Comparison of ENCODE assay signal across 13 cellular contexts in genomic region chr3:42228796-42229195, GRCh38. TPM values are rescaled to one million over a fixed set of nuclear protein-coding genes. Genes with fewer than 3 reads are reported as not detected.
DNase-seq lines count a peak whose midpoint lies in the region; ATAC-seq and TF ChIP-seq lines count a peak whose summit lies in the region.
"Had no signal": no experiment of that assay in that cellular context is flagged by ENCODE, and none has a peak within 500 bp of the region (broad histone marks: within the 10 kb centered on the region; RNA-seq: fewer than 3 reads in every experiment).

No MANE protein-coding gene starts in this region.

- no peak overlapping the region for H2AK5ac ChIP-seq in neuronal stem cell (ENCODE audit: low read depth, low read length)

- H2BK15ac ChIP-seq in neuronal stem cell (ENCODE audit: low read length) = no peak overlapping the region

- H3K4ac ChIP-seq in neuronal stem cell (ENCODE audit: low read length) = no peak overlapping the region

- no peaks in the 10 kb centered on the region for H3K9me3 ChIP-seq in neuronal stem cell (replicated peaks in 1 of 2; ENCODE audit: control insufficient read depth in 2 of 2, insufficient read depth in 1 of 2, low read depth in 1 of 2, low read length in 2 of 2)
- H3K9me3 ChIP-seq: BE2C, sigmoid colon had no signal

- no peak overlapping the region for H3K9ac ChIP-seq in neuronal stem cell (ENCODE audit: low read depth, low read length, poor library complexity)

- no CpG with 5 or more reads among the region's 5 CpGs for WGBS in neuronal stem cell (ENCODE audit: extremely low coverage in 2 of 2, insufficient read length in 2 of 2, insufficient replicate concordance in 1 of 2), 2 donors

- no peak overlapping the region for H3K27ac ChIP-seq in neuronal stem cell (replicated peaks; ENCODE audit: low read length)
- H3K27ac ChIP-seq: sigmoid colon had no signal

- peak; percentile 33; the same call in 1 of the 2 replicates for ATAC-seq in WTC11
- ATAC-seq: activated T-cell treated with anti-CD3 and anti-CD28 coated beads, Interleukin-2, amount 50 U/mL, for 4 hours; left ventricle myocardium superior had no signal

- H3K36me3 Mint-ChIP-seq in WTC11 (peaks cover 16% of the 10 kb centered on the region), nephron progenitor cell (ENCODE audit: low read depth) (peaks cover 27% of the 10 kb centered on the region)

- peaks cover 0 to 5% of the 10 kb centered on the region in 2 donors for H3K4me1 ChIP-seq in neuronal stem cell (ENCODE audit: control insufficient read depth in 2 of 2, insufficient read depth in 1 of 2, low read depth in 1 of 2, low read length in 2 of 2)
- H3K4me1 ChIP-seq: BE2C had no signal

- CTCF ChIA-PET in WTC11 (lab: Charles Lee) = interaction anchor here (0.9 to 2.4 kb wide), 14 partner anchors 9 to 527 kb away, joined by 3 to 53 read pairs (median 15); partner anchors contain the start of gene VIPR1

- H3K18ac ChIP-seq in neuronal stem cell (ENCODE audit: low read length) = no peak overlapping the region

- H3K27me3 ChIP-seq in neuronal stem cell (ENCODE audit: control insufficient read depth in 3 of 3, insufficient read depth in 3 of 3, low read depth in 1 of 3, low read length in 3 of 3) = no peaks in the 10 kb centered on the region
- H3K27me3 ChIP-seq: BE2C, sigmoid colon had no signal

- H3K79me1 ChIP-seq in neuronal stem cell (ENCODE audit: low read depth, low read length) = no peaks in the 10 kb centered on the region

- H4K91ac ChIP-seq in neuronal stem cell (ENCODE audit: low read depth, low read length, poor library complexity) = no peak overlapping the region

- H3K14ac ChIP-seq in neuronal stem cell (ENCODE audit: low read length) = no peak overlapping the region

- DNase-seq in NCI-H345 (lab: John Stamatoyannopoulos, UW) = peak; percentile 6
- no peak for DNase-seq in NCI-H345 treated with DMSO at 0.1 percent for 48 hours (lab: John Stamatoyannopoulos, UW; ENCODE audit: unreplicated experiment)
- DNase-seq in Jurkat, Clone E6-1 (ENCODE audit: low read depth, low spot score) = peak; percentile 35
- no peak for DNase-seq in WTC11 (ENCODE audit: low spot score)
- DNase-seq in nephron progenitor cell = no peak
- DNase-seq in HuH-7 (ENCODE audit: low spot score) = no peak
- no peak for DNase-seq in NCI-H1105 (lab: John Stamatoyannopoulos, UW)
- no peak for DNase-seq in neuronal stem cell (ENCODE audit: low spot score)
- DNase-seq: activated T-cell treated with anti-CD3 and anti-CD28 coated beads, Interleukin-2, amount 50 U/mL, for 4 hours; BE2C; effector CD8-positive, alpha-beta T cell; left ventricle myocardium superior; sigmoid colon had no signal

- no peak overlapping the region for H2BK5ac ChIP-seq in neuronal stem cell (ENCODE audit: low read length)

- H3K4me3 ChIP-seq in Jurkat, Clone E6-1 (ENCODE audit: low read length) = no peak overlapping the region
- no peak overlapping the region for H3K4me3 ChIP-seq in neuronal stem cell (ENCODE audit: low read length in 2 of 2)
- H3K4me3 ChIP-seq: sigmoid colon had no signal

- H2BK120ac ChIP-seq in neuronal stem cell (ENCODE audit: low read depth, low read length) = no peak overlapping the region

- H3K27me3 Mint-ChIP-seq in WTC11 (ENCODE audit: low read depth) (no peaks in the 10 kb centered on the region; the same call in 1 of the 2 replicates), nephron progenitor cell (ENCODE audit: low read depth, poor library complexity) (no peaks in the 10 kb centered on the region)

- no peak overlapping the region for H3K4me3 Mint-ChIP-seq in WTC11
- H3K4me3 Mint-ChIP-seq in nephron progenitor cell = no peak overlapping the region
- H3K4me3 Mint-ChIP-seq: activated T-cell treated with anti-CD3 and anti-CD28 coated beads, Interleukin-2, amount 50 U/mL, for 4 hours had no signal

- H4K8ac ChIP-seq in neuronal stem cell (ENCODE audit: low read depth, low read length) = no peak overlapping the region

- no peak overlapping the region for H3K4me2 ChIP-seq in neuronal stem cell (ENCODE audit: insufficient read depth, low read length, poor library complexity, severe bottlenecking)

- H2BK12ac ChIP-seq in neuronal stem cell (ENCODE audit: low read length) = no peak overlapping the region

- TF ChIP-seq CTCF in WTC11 (IDR thresholded peaks at IDR 0.05) = no peak
- peak; percentile 8 for TF ChIP-seq CTCF in nephron progenitor cell (IDR thresholded peaks at IDR 0.05)

- H3K9me3 Mint-ChIP-seq in WTC11 (peaks cover 5% of the 10 kb centered on the region; the same call in 1 of the 2 replicates), nephron progenitor cell (no peaks in the 10 kb centered on the region)
- H3K9me3 Mint-ChIP-seq: activated T-cell treated with anti-CD3 and anti-CD28 coated beads, Interleukin-2, amount 50 U/mL, for 4 hours had no signal

- peaks cover under 1 to 28% of the 10 kb centered on the region in 2 donors for H3K36me3 ChIP-seq in neuronal stem cell (replicated peaks in 1 of 2; ENCODE audit: control insufficient read depth in 2 of 2, insufficient read depth in 2 of 2, low read length in 2 of 2)
- H3K36me3 ChIP-seq: BE2C had no signal

- H3K27ac Mint-ChIP-seq in WTC11 (no peak overlapping the region), nephron progenitor cell (no peak overlapping the region)

- POLR2A ChIA-PET in WTC11 (lab: Charles Lee) = no interaction called here

- no peak overlapping the region for H2AFZ ChIP-seq in neuronal stem cell (ENCODE audit: low read length)

- no peak overlapping the region for H3K23ac ChIP-seq in neuronal stem cell (ENCODE audit: low read depth, low read length, poor library complexity)

- H3K4me1 Mint-ChIP-seq in WTC11 (peaks cover 2% of the 10 kb centered on the region), nephron progenitor cell (peaks cover 17% of the 10 kb centered on the region)

TF ChIP-seq in WTC11, 78 proteins besides CTCF, POLR2A, EP300 and RAD21:
- TF ChIP-seq SMAD4 (CRISPR knock-in tag; IDR thresholded peaks at IDR 0.05) = no peak

RNA-seq across cellular contexts. Expression of gene CCK, which starts 37.2 kb away (rescaled TPM):
- not detected for polyA plus RNA-seq in Jurkat, Clone E6-1 (2012; ENCODE audit: insufficient read depth, insufficient read length)
- total RNA-seq in WTC11 (2021) = 0.50 to 1.1 TPM (median 0.94 TPM) in 3 replicates
- 2.0 TPM for polyA plus RNA-seq in neuronal stem cell (2013, experiment 1 of 2)
- 2.3 TPM for polyA plus RNA-seq in neuronal stem cell (2013, experiment 2 of 2)
- total RNA-seq: activated T-cell treated with anti-CD3 and anti-CD28 coated beads, Interleukin-2, amount 50 U/mL, for 4 hours; left ventricle myocardium superior had no signal

Comparison
In these comparisons a context has a peak if more than half of its experiments do, and no peak if none do; other contexts are left out.
1. DNase-seq: peak in NCI-H345 (single experiment) and Jurkat, Clone E6-1 (single experiment); none in NCI-H345 treated with DMSO at 0.1 percent for 48 hours (single experiment), WTC11 (single experiment), nephron progenitor cell (single experiment), HuH-7 (single experiment), NCI-H1105 (single experiment) and neuronal stem cell (single experiment).